In the genomic region with DNA sequence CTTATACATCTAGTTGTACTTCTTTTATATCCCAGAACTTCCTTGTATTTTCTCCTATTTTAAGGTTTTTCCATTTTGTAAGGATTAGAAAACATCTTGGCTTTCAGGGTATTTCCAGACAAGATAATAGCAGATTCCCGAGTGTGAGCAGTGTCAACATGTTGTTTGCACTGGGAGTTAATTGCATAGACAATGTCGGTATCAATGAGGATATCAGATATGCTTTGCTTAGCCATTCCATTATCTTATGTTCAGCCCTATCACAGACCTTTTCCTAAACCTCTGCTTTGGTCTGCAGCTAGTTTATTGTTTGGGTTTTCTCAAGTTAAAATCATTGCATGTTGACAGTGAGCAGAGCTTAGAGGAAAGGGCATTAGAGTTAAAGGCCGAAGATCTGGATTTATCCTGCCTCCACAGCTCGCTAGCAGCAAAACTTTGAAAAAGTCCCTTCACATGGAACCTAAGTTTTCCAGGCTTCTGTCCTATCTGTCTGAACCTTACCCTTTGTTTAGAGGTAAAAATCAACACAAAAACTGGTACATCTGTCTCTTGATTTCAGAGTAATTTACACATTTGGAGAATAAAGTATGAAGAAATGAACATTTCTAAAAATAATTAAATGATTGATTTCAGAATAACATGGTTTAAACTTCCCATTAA, we compare ENCODE assay signal across 30 cellular contexts.
"Had no signal": no experiment of that assay in that cellular context is flagged by ENCODE, and none has a peak within 500 bp of the region (broad histone marks: within the 10 kb centered on the region; RNA-seq: fewer than 3 reads in every experiment).

No MANE protein-coding gene starts in this region.

- H3K27ac Mint-ChIP-seq: activated B cell treated with CpG ODN at 0.5 μM for 24 hours; activated CD4-positive, alpha-beta memory T cell treated with anti-CD3 and anti-CD28 coated beads for 36 hours; activated CD4-positive, alpha-beta T cell treated with anti-CD3 and anti-CD28 coated beads, Interleukin-2, amount 10 ng/mL, durations not matched to agents 24 days and 14 days; activated CD8-positive, alpha-beta memory T cell treated with anti-CD3 and anti-CD28 coated beads, Interleukin-2, amount 10 ng/mL, durations not matched to agents 7 days and 5 days; activated CD8-positive, alpha-beta T cell treated with anti-CD3 and anti-CD28 coated beads, Interleukin-2, amount 10 ng/mL, durations not matched to agents 7 days and 5 days; activated naive CD4-positive, alpha-beta T cell treated with anti-CD3 and anti-CD28 coated beads for 36 hours; activated naive CD4-positive, alpha-beta T cell treated with anti-CD3 and anti-CD28 coated beads, Interleukin-2, amount 50 U/mL, for 24 hours; activated naive CD8-positive, alpha-beta T cell treated with anti-CD3 and anti-CD28 coated beads, Interleukin-2, amount 10 ng/mL, durations not matched to agents 7 days and 5 days; activated T-helper 1 cell treated with anti-CD3 and anti-CD28 coated beads, Interleukin-12 subunit alpha, Interleukin-12 subunit beta, Interleukin-2, Interleukin-4 antibody, amounts not matched to agents 30 ng/mL and 10 ng/mL and 1 ng/mL, durations not matched to agents 14 hours and 24 hours and 36 hours; activated T-helper 2 cell treated with anti-CD3 and anti-CD28 coated beads, Interferon-gamma antibody, Interleukin-2, Interleukin-4, amounts not matched to agents 10 μg/mL and 5 μg/mL and 100 μg/mL, durations not matched to agents 14 hours and 24 hours and 36 hours; brain; T-helper 17 cell; T-helper 2 cell treated with Interferon-gamma antibody and Interleukin-4, amounts not matched to agents 5 μg/mL and 100 μg/mL, for 36 hours had no signal

- DNase-seq: activated B cell treated with CpG ODN at 0.5 μM for 24 hours; activated CD4-positive, alpha-beta memory T cell treated with anti-CD3 and anti-CD28 coated beads for 36 hours; activated CD4-positive, alpha-beta T cell treated with anti-CD3 and anti-CD28 coated beads, Interleukin-2, amount 10 ng/mL, durations not matched to agents 24 days and 14 days; activated CD8-positive, alpha-beta memory T cell treated with anti-CD3 and anti-CD28 coated beads, Interleukin-2, amount 10 ng/mL, durations not matched to agents 7 days and 5 days; activated CD8-positive, alpha-beta memory T cell treated with anti-CD3 and anti-CD28 coated beads, Interleukin-2, amount 50 U/mL, for 4 hours; activated CD8-positive, alpha-beta T cell treated with anti-CD3 and anti-CD28 coated beads, Interleukin-2, amount 10 ng/mL, durations not matched to agents 7 days and 5 days; activated effector memory CD4-positive, alpha-beta T cell treated with anti-CD3 and anti-CD28 coated beads, Interleukin-2, amount 50 U/mL, for 16 hours; activated naive CD4-positive, alpha-beta T cell treated with anti-CD3 and anti-CD28 coated beads for 36 hours; activated naive CD8-positive, alpha-beta T cell treated with anti-CD3 and anti-CD28 coated beads, Interleukin-2, amount 10 ng/mL, durations not matched to agents 7 days and 5 days; activated T-cell treated with anti-CD3 and anti-CD28 coated beads, Interleukin-2, amount 50 U/mL, for 1 hour; activated T-cell treated with anti-CD3 and anti-CD28 coated beads, Interleukin-2, amount 50 U/mL, for 48 hours; central memory CD4-positive, alpha-beta T cell; cerebellar nuclear complex; colonic mucosa; effector CD8-positive, alpha-beta T cell; foreskin fibroblast; head of caudate nucleus; T-helper 17 cell; T1000; WERI-Rb-1 had no signal

- H3K4me1 Mint-ChIP-seq: activated B cell treated with CpG ODN at 0.5 μM for 24 hours; activated CD4-positive, alpha-beta T cell treated with anti-CD3 and anti-CD28 coated beads, Interleukin-2, amount 10 ng/mL, durations not matched to agents 24 days and 14 days; activated CD8-positive, alpha-beta memory T cell treated with anti-CD3 and anti-CD28 coated beads, Interleukin-2, amount 10 ng/mL, durations not matched to agents 7 days and 5 days; activated naive CD4-positive, alpha-beta T cell treated with anti-CD3 and anti-CD28 coated beads, Interleukin-2, amount 50 U/mL, for 24 hours; activated naive CD8-positive, alpha-beta T cell treated with anti-CD3 and anti-CD28 coated beads, Interleukin-2, amount 10 ng/mL, durations not matched to agents 7 days and 5 days; T-helper 17 cell had no signal

- H3K36me3 Mint-ChIP-seq: activated CD8-positive, alpha-beta memory T cell treated with anti-CD3 and anti-CD28 coated beads, Interleukin-2, amount 10 ng/mL, durations not matched to agents 7 days and 5 days; activated naive CD8-positive, alpha-beta T cell treated with anti-CD3 and anti-CD28 coated beads, Interleukin-2, amount 10 ng/mL, durations not matched to agents 7 days and 5 days; brain had no signal

- H3K27me3 ChIP-seq: ascending aorta, breast epithelium, cardiac muscle cell, colonic mucosa had no signal

- H3K4me3 Mint-ChIP-seq: activated B cell treated with CpG ODN at 0.5 μM for 24 hours; activated CD4-positive, alpha-beta memory T cell treated with anti-CD3 and anti-CD28 coated beads for 36 hours; activated CD4-positive, alpha-beta T cell treated with anti-CD3 and anti-CD28 coated beads, Interleukin-2, amount 10 ng/mL, durations not matched to agents 24 days and 14 days; activated CD8-positive, alpha-beta memory T cell treated with anti-CD3 and anti-CD28 coated beads, Interleukin-2, amount 10 ng/mL, durations not matched to agents 7 days and 5 days; activated CD8-positive, alpha-beta T cell treated with anti-CD3 and anti-CD28 coated beads, Interleukin-2, amount 10 ng/mL, durations not matched to agents 7 days and 5 days; activated naive CD4-positive, alpha-beta T cell treated with anti-CD3 and anti-CD28 coated beads for 36 hours; activated naive CD4-positive, alpha-beta T cell treated with anti-CD3 and anti-CD28 coated beads, Interleukin-2, amount 50 U/mL, for 24 hours; activated naive CD8-positive, alpha-beta T cell treated with anti-CD3 and anti-CD28 coated beads, Interleukin-2, amount 10 ng/mL, durations not matched to agents 7 days and 5 days; activated T-helper 1 cell treated with anti-CD3 and anti-CD28 coated beads, Interleukin-12 subunit alpha, Interleukin-12 subunit beta, Interleukin-2, Interleukin-4 antibody, amounts not matched to agents 30 ng/mL and 10 ng/mL and 1 ng/mL, durations not matched to agents 14 hours and 24 hours and 36 hours; brain; T-helper 17 cell; T-helper 2 cell treated with Interferon-gamma antibody and Interleukin-4, amounts not matched to agents 5 μg/mL and 100 μg/mL, for 36 hours had no signal

- H3K9me3 Mint-ChIP-seq: activated B cell treated with CpG ODN at 0.5 μM for 24 hours; activated CD4-positive, alpha-beta memory T cell treated with anti-CD3 and anti-CD28 coated beads for 36 hours; activated CD4-positive, alpha-beta T cell treated with anti-CD3 and anti-CD28 coated beads, Interleukin-2, amount 10 ng/mL, durations not matched to agents 24 days and 14 days; activated naive CD4-positive, alpha-beta T cell treated with anti-CD3 and anti-CD28 coated beads for 36 hours; activated naive CD8-positive, alpha-beta T cell treated with anti-CD3 and anti-CD28 coated beads, Interleukin-2, amount 10 ng/mL, durations not matched to agents 7 days and 5 days; activated T-helper 1 cell treated with anti-CD3 and anti-CD28 coated beads, Interleukin-12 subunit alpha, Interleukin-12 subunit beta, Interleukin-2, Interleukin-4 antibody, amounts not matched to agents 30 ng/mL and 10 ng/mL and 1 ng/mL, durations not matched to agents 14 hours and 24 hours and 36 hours; activated T-helper 2 cell treated with anti-CD3 and anti-CD28 coated beads, Interferon-gamma antibody, Interleukin-2, Interleukin-4, amounts not matched to agents 10 μg/mL and 5 μg/mL and 100 μg/mL, durations not matched to agents 14 hours and 24 hours and 36 hours; brain; T-helper 2 cell treated with Interferon-gamma antibody and Interleukin-4, amounts not matched to agents 5 μg/mL and 100 μg/mL, for 36 hours had no signal

- H3K27ac ChIP-seq: ascending aorta, breast epithelium, cardiac muscle cell, colonic mucosa, WERI-Rb-1 had no signal

- H3K36me3 ChIP-seq: ascending aorta, breast epithelium, cardiac muscle cell, colonic mucosa, WERI-Rb-1 had no signal

- H3K4me1 ChIP-seq: ascending aorta, breast epithelium, colonic mucosa had no signal

- H3K9me3 ChIP-seq: ascending aorta, breast epithelium, colonic mucosa had no signal

- H3K27me3 Mint-ChIP-seq: activated B cell treated with CpG ODN at 0.5 μM for 24 hours; activated CD4-positive, alpha-beta memory T cell treated with anti-CD3 and anti-CD28 coated beads for 36 hours; activated CD4-positive, alpha-beta T cell treated with anti-CD3 and anti-CD28 coated beads, Interleukin-2, amount 10 ng/mL, durations not matched to agents 24 days and 14 days; activated CD8-positive, alpha-beta memory T cell treated with anti-CD3 and anti-CD28 coated beads, Interleukin-2, amount 10 ng/mL, durations not matched to agents 7 days and 5 days; activated naive CD4-positive, alpha-beta T cell treated with anti-CD3 and anti-CD28 coated beads, Interleukin-2, amount 50 U/mL, for 24 hours; activated naive CD8-positive, alpha-beta T cell treated with anti-CD3 and anti-CD28 coated beads, Interleukin-2, amount 10 ng/mL, durations not matched to agents 7 days and 5 days; T-helper 17 cell had no signal

- ATAC-seq: activated CD4-positive, CD25-positive, alpha-beta regulatory T cell treated with anti-CD3 and anti-CD28 coated beads, Interleukin-2, amount 50 U/mL, for 24 hours; activated CD8-positive, alpha-beta memory T cell treated with anti-CD3 and anti-CD28 coated beads, Interleukin-2, amount 10 ng/mL, durations not matched to agents 7 days and 5 days; activated CD8-positive, alpha-beta T cell treated with anti-CD3 and anti-CD28 coated beads, Interleukin-2, amount 10 ng/mL, durations not matched to agents 7 days and 5 days; esophagus mucosa; T-helper 17 cell had no signal

- H3K4me3 ChIP-seq: ascending aorta, breast epithelium, cardiac muscle cell, colonic mucosa had no signal
